1 cellular context compared by ENCODE assay signal in genomic region chr14:23237772-23238594, GRCh38.
A peak's percentile ranks its signal among the peaks of the same experiment; 100 is the strongest.
TF ChIP-seq lines count a peak whose summit lies in the region.

Gene RNF212B, plus strand, starts transcription at chr14:23237936. Its CDS starts 2,410 bp downstream, at chr14:23240346.

TF ChIP-seq in HepG2, 621 proteins besides CTCF, POLR2A, EP300 and RAD21 (continued from another document and continues in another):
- TF ChIP-seq ZNF318 (CRISPR knock-in tag; IDR thresholded peaks at IDR 0.05), result peak; percentile 97
- TF ChIP-seq ZNF703 (CRISPR knock-in tag; IDR thresholded peaks at IDR 0.05; ENCODE audit: borderline replicate concordance), result no peak
- TF ChIP-seq ZNF746 (CRISPR knock-in tag; IDR thresholded peaks at IDR 0.05), result no peak; the same call in 1 of the 2 replicates
- TF ChIP-seq ONECUT2 (CRISPR knock-in tag; IDR thresholded peaks at IDR 0.05), result no peak
- peak; percentile 97 for TF ChIP-seq SP4 (CRISPR knock-in tag; IDR thresholded peaks at IDR 0.05)
- TF ChIP-seq ZNF547 (CRISPR knock-in tag; IDR thresholded peaks at IDR 0.05), result peak; percentile 88
- peak; percentile 23; the same call in 1 of the 2 replicates for TF ChIP-seq NFYB (CRISPR knock-in tag; IDR thresholded peaks at IDR 0.05)
- TF ChIP-seq PTBP1 (IDR thresholded peaks at IDR 0.05; ENCODE audit: low read depth, low read length, poor library complexity, severe bottlenecking), result no peak
- TF ChIP-seq ZNF333 (CRISPR knock-in tag; IDR thresholded peaks at IDR 0.05; ENCODE audit: borderline replicate concordance), result no peak
- TF ChIP-seq ARID4A (CRISPR knock-in tag; IDR thresholded peaks at IDR 0.05; ENCODE audit: borderline replicate concordance), result peak; percentile 47; the same call in 1 of the 2 replicates
- TF ChIP-seq ZNF510 (CRISPR knock-in tag; IDR thresholded peaks at IDR 0.05; ENCODE audit: low read depth), result 0 out of 2 replicates have a peak, but pooled peaks have one; percentile 43
- peak; percentile 82; the same call in 1 of the 2 replicates for TF ChIP-seq NFKB2 (CRISPR knock-in tag; IDR thresholded peaks at IDR 0.05; ENCODE audit: borderline replicate concordance)
- TF ChIP-seq ZIK1 (CRISPR knock-in tag; IDR thresholded peaks at IDR 0.05; ENCODE audit: borderline replicate concordance, low read depth), result no peak
- TF ChIP-seq KDM5B (CRISPR knock-in tag; IDR thresholded peaks at IDR 0.05; ENCODE audit: borderline replicate concordance), result peak; percentile 28; the same call in 1 of the 2 replicates
- TF ChIP-seq FUBP1 (CRISPR knock-in tag; IDR thresholded peaks at IDR 0.05; ENCODE audit: borderline replicate concordance), result 0 out of 2 replicates have a peak, but pooled peaks have one; percentile 71
- TF ChIP-seq ZNF629 (CRISPR knock-in tag; conservative IDR thresholded peaks at IDR 0.05), result no peak
- TF ChIP-seq CEBPG (CRISPR knock-in tag; IDR thresholded peaks at IDR 0.05), result peak; percentile 32; the same call in 1 of the 2 replicates
- TF ChIP-seq ZNF44 (CRISPR knock-in tag; IDR thresholded peaks at IDR 0.05), result peak; percentile 85; the same call in 1 of the 2 replicates
- TF ChIP-seq ZFY (CRISPR knock-in tag; IDR thresholded peaks at IDR 0.05), result 0 out of 2 replicates have a peak, but pooled peaks have one; percentile 19
- no peak for TF ChIP-seq AHDC1 (CRISPR knock-in tag; IDR thresholded peaks at IDR 0.05; ENCODE audit: borderline replicate concordance)
- no peak for TF ChIP-seq KDM3A (CRISPR knock-in tag; IDR thresholded peaks at IDR 0.05; ENCODE audit: low read depth)
- TF ChIP-seq HNRNPL (IDR thresholded peaks at IDR 0.05; ENCODE audit: low read depth, low read length), result 0 out of 2 replicates have a peak, but pooled peaks have one; percentile 39
- 0 out of 2 replicates have a peak, but pooled peaks have one; percentile 28 for TF ChIP-seq ZSCAN29 (CRISPR knock-in tag; conservative IDR thresholded peaks at IDR 0.05)
- peak; percentile 81 for TF ChIP-seq MYPOP (CRISPR knock-in tag; IDR thresholded peaks at IDR 0.05)
- 0 out of 2 replicates have a peak, but pooled peaks have one; percentile 47 for TF ChIP-seq NFKBIZ (CRISPR knock-in tag; IDR thresholded peaks at IDR 0.05)
- peak; percentile 60 for TF ChIP-seq HOXA3 (CRISPR knock-in tag; IDR thresholded peaks at IDR 0.05)
- TF ChIP-seq ZNF383 (CRISPR knock-in tag; IDR thresholded peaks at IDR 0.05; ENCODE audit: borderline replicate concordance), result peak; percentile 69; the same call in 1 of the 2 replicates
- TF ChIP-seq ZZZ3 (CRISPR knock-in tag; IDR thresholded peaks at IDR 0.05; ENCODE audit: borderline replicate concordance), result 0 out of 2 replicates have a peak, but pooled peaks have one; percentile 66
